35 cellular contexts compared by ENCODE assay signal in the genomic region with DNA sequence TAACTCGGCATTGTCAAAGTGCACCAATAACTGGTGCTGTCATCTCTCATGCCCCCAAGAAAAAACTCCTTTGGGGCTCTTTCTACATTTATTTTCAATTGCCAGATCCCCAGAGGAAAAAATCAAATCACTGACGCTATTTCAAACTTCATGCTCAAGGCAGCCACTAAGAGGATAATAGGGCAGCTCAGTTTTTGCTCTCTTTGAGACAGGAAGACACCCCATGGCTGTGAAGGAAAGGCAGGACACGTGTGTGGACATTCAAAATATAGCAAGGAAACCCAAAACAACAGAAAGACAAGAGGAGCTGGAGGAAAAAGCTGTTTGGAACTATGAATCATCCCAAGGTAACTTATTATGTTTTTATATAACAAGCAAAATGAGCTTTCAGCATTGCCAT.
"Had no signal": no experiment of that assay in that cellular context is flagged by ENCODE, and none has a peak within 500 bp of the region (broad histone marks: within the 10 kb centered on the region; RNA-seq: fewer than 3 reads in every experiment).

No MANE protein-coding gene starts in this region.

- H3K9me3 ChIP-seq: breast epithelium had no signal

- H3K4me3 Mint-ChIP-seq: activated CD4-positive, alpha-beta memory T cell treated with anti-CD3 and anti-CD28 coated beads for 36 hours; activated CD4-positive, alpha-beta T cell treated with anti-CD3 and anti-CD28 coated beads for 36 hours; activated CD8-positive, alpha-beta T cell treated with anti-CD3 and anti-CD28 coated beads for 36 hours; activated naive CD4-positive, alpha-beta T cell treated with anti-CD3 and anti-CD28 coated beads, Interleukin-2, amount 10 ng/mL, durations not matched to agents 7 days and 5 days; activated naive CD4-positive, alpha-beta T cell treated with anti-CD3 and anti-CD28 coated beads, Interleukin-2, amount 50 U/mL, for 24 hours; activated naive CD8-positive, alpha-beta T cell; activated naive CD8-positive, alpha-beta T cell treated with anti-CD3 and anti-CD28 coated beads, Interleukin-2, amount 10 ng/mL, durations not matched to agents 7 days and 5 days; activated naive CD8-positive, alpha-beta T cell treated with anti-CD3 and anti-CD28 coated beads, Interleukin-2, amount 50 U/mL, for 24 hours; brain; T-helper 1 cell treated with Interleukin-12 subunit alpha and Interleukin-12 subunit beta and Interleukin-4 antibody, amounts not matched to agents 30 μg/mL and 1 μg/mL, for 36 hours; T-helper 2 cell treated with Interferon-gamma antibody and Interleukin-4, amounts not matched to agents 5 μg/mL and 100 μg/mL, for 36 hours; WTC11 had no signal

- H3K27ac Mint-ChIP-seq: activated CD4-positive, alpha-beta memory T cell treated with anti-CD3 and anti-CD28 coated beads for 36 hours; activated CD4-positive, alpha-beta T cell treated with anti-CD3 and anti-CD28 coated beads for 36 hours; activated CD8-positive, alpha-beta T cell treated with anti-CD3 and anti-CD28 coated beads for 36 hours; activated naive CD4-positive, alpha-beta T cell treated with anti-CD3 and anti-CD28 coated beads, Interleukin-2, amount 10 ng/mL, durations not matched to agents 7 days and 5 days; activated naive CD4-positive, alpha-beta T cell treated with anti-CD3 and anti-CD28 coated beads, Interleukin-2, amount 50 U/mL, for 24 hours; activated naive CD8-positive, alpha-beta T cell; activated naive CD8-positive, alpha-beta T cell treated with anti-CD3 and anti-CD28 coated beads, Interleukin-2, amount 10 ng/mL, durations not matched to agents 7 days and 5 days; activated naive CD8-positive, alpha-beta T cell treated with anti-CD3 and anti-CD28 coated beads, Interleukin-2, amount 50 U/mL, for 24 hours; activated T-helper 2 cell treated with anti-CD3 and anti-CD28 coated beads, Interferon-gamma antibody, Interleukin-2, Interleukin-4, amounts not matched to agents 10 μg/mL and 5 μg/mL and 100 μg/mL, durations not matched to agents 14 hours and 24 hours and 36 hours; T-helper 1 cell treated with Interleukin-12 subunit alpha and Interleukin-12 subunit beta and Interleukin-4 antibody, amounts not matched to agents 30 μg/mL and 1 μg/mL, for 36 hours; T-helper 2 cell treated with Interferon-gamma antibody and Interleukin-4, amounts not matched to agents 5 μg/mL and 100 μg/mL, for 36 hours; WTC11 had no signal

- H3K4me3 ChIP-seq: breast epithelium had no signal

- H3K27me3 ChIP-seq: breast epithelium had no signal

- H3K27me3 Mint-ChIP-seq: activated CD4-positive, alpha-beta memory T cell treated with anti-CD3 and anti-CD28 coated beads for 36 hours; activated CD4-positive, alpha-beta T cell treated with anti-CD3 and anti-CD28 coated beads for 36 hours; activated CD8-positive, alpha-beta T cell treated with anti-CD3 and anti-CD28 coated beads for 36 hours; activated naive CD4-positive, alpha-beta T cell treated with anti-CD3 and anti-CD28 coated beads, Interleukin-2, amount 10 ng/mL, durations not matched to agents 7 days and 5 days; activated naive CD4-positive, alpha-beta T cell treated with anti-CD3 and anti-CD28 coated beads, Interleukin-2, amount 50 U/mL, for 24 hours; activated naive CD8-positive, alpha-beta T cell; activated naive CD8-positive, alpha-beta T cell treated with anti-CD3 and anti-CD28 coated beads, Interleukin-2, amount 10 ng/mL, durations not matched to agents 7 days and 5 days; activated naive CD8-positive, alpha-beta T cell treated with anti-CD3 and anti-CD28 coated beads, Interleukin-2, amount 50 U/mL, for 24 hours; brain had no signal

- H3K4me1 ChIP-seq: breast epithelium had no signal

- DNase-seq: activated CD4-positive, alpha-beta memory T cell treated with anti-CD3 and anti-CD28 coated beads for 36 hours; activated CD4-positive, alpha-beta T cell treated with anti-CD3 and anti-CD28 coated beads for 1 hour; activated CD4-positive, alpha-beta T cell treated with anti-CD3 and anti-CD28 coated beads for 36 hours; activated CD4-positive, alpha-beta T cell treated with anti-CD3 and anti-CD28 coated beads for 48 hours; activated CD4-positive, alpha-beta T cell treated with anti-CD3 and anti-CD28 coated beads, Interleukin-2, amount 50 U/mL, for 1 hour; activated CD4-positive, alpha-beta T cell treated with anti-CD3 and anti-CD28 coated beads, Interleukin-2, amount 50 U/mL, for 4 hours; activated CD4-positive, CD25-positive, alpha-beta regulatory T cell; activated CD8-positive, alpha-beta memory T cell treated with anti-CD3 and anti-CD28 coated beads, Interleukin-2, amount 50 U/mL, for 4 hours; activated CD8-positive, alpha-beta T cell treated with anti-CD3 and anti-CD28 coated beads for 36 hours; activated effector memory CD4-positive, alpha-beta T cell treated with Interleukin-2 at 50 U/mL for 16 hours; activated gamma-delta T cell; activated naive CD4-positive, alpha-beta T cell treated with anti-CD3 and anti-CD28 coated beads, Interleukin-2, amount 10 ng/mL, durations not matched to agents 7 days and 5 days; activated naive CD4-positive, alpha-beta T cell treated with Interleukin-2 at 50 U/mL for 16 hours; activated naive CD8-positive, alpha-beta T cell treated with anti-CD3 and anti-CD28 coated beads, Interleukin-2, amount 10 ng/mL, durations not matched to agents 7 days and 5 days; activated naive CD8-positive, alpha-beta T cell treated with anti-CD3 and anti-CD28 coated beads, Interleukin-2, amount 50 U/mL, for 24 hours; activated T-cell treated with anti-CD3 and anti-CD28 coated beads for 4 hours; activated T-cell treated with anti-CD3 and anti-CD28 coated beads, Interleukin-2, amount 50 U/mL, for 1 hour; activated T-cell treated with anti-CD3 and anti-CD28 coated beads, Interleukin-2, amount 50 U/mL, for 48 hours; amygdala; anterior cingulate cortex; central memory CD4-positive, alpha-beta T cell; SW 1271; T-helper 1 cell; T-helper 2 cell; T-helper 9 cell; WERI-Rb-1 had no signal

- H3K27ac ChIP-seq: breast epithelium, WERI-Rb-1 had no signal

- ATAC-seq: activated CD4-positive, alpha-beta T cell treated with anti-CD3 and anti-CD28 coated beads for 36 hours; activated CD4-positive, CD25-positive, alpha-beta regulatory T cell treated with anti-CD3 and anti-CD28 coated beads, Interleukin-2, amount 50 U/mL, for 24 hours; activated CD8-positive, alpha-beta T cell treated with anti-CD3 and anti-CD28 coated beads for 36 hours; activated naive CD8-positive, alpha-beta T cell treated with anti-CD3 and anti-CD28 coated beads, Interleukin-2, amount 50 U/mL, for 24 hours; WTC11 had no signal

- H3K4me1 Mint-ChIP-seq: activated CD4-positive, alpha-beta T cell treated with anti-CD3 and anti-CD28 coated beads for 36 hours; activated naive CD4-positive, alpha-beta T cell treated with anti-CD3 and anti-CD28 coated beads, Interleukin-2, amount 10 ng/mL, durations not matched to agents 7 days and 5 days; activated naive CD8-positive, alpha-beta T cell treated with anti-CD3 and anti-CD28 coated beads, Interleukin-2, amount 10 ng/mL, durations not matched to agents 7 days and 5 days; activated naive CD8-positive, alpha-beta T cell treated with anti-CD3 and anti-CD28 coated beads, Interleukin-2, amount 50 U/mL, for 24 hours had no signal

- H3K9me3 Mint-ChIP-seq: activated naive CD8-positive, alpha-beta T cell treated with anti-CD3 and anti-CD28 coated beads, Interleukin-2, amount 10 ng/mL, durations not matched to agents 7 days and 5 days; activated naive CD8-positive, alpha-beta T cell treated with anti-CD3 and anti-CD28 coated beads, Interleukin-2, amount 50 U/mL, for 24 hours; activated T-helper 2 cell treated with anti-CD3 and anti-CD28 coated beads, Interferon-gamma antibody, Interleukin-2, Interleukin-4, amounts not matched to agents 10 μg/mL and 5 μg/mL and 100 μg/mL, durations not matched to agents 14 hours and 24 hours and 36 hours; T-helper 1 cell treated with Interleukin-12 subunit alpha and Interleukin-12 subunit beta and Interleukin-4 antibody, amounts not matched to agents 30 μg/mL and 1 μg/mL, for 36 hours had no signal

- H3K36me3 ChIP-seq: breast epithelium had no signal
